9 cellular contexts compared by ENCODE assay signal in the genomic region with DNA sequence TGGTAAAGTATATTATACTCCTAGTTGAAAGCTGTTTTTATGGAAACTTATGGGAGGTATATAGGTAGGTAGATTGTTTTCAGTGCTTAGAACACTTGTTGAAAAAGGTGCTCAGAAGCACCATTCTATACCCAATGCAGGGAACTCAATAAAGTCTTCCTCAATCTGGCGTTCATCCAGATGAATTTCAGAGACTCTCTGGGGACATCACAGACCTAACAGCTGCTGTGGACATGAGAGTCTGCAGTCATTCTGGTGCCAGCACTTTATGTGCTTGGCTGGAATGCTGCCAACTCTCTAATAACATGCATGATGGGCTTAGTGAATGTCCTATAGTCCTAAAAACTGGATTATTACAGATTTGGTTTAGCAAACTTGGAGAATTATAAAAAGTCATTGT.
DNase-seq lines count a peak whose midpoint lies in the region; ATAC-seq and TF ChIP-seq lines count a peak whose summit lies in the region.
"Had no signal": no experiment of that assay in that cellular context is flagged by ENCODE, and none has a peak within 500 bp of the region (broad histone marks: within the 10 kb centered on the region; RNA-seq: fewer than 3 reads in every experiment).

No MANE protein-coding gene starts in this region.

- H3K9me3 Mint-ChIP-seq in HFFc6: 0 out of 2 replicates have a peak, but pooled peaks cover 5% of the 10 kb centered on the region

- no peak overlapping the region for H3K27ac Mint-ChIP-seq in HFFc6

- peaks cover 39% of the 10 kb centered on the region for H3K36me3 Mint-ChIP-seq in HFFc6 (ENCODE audit: low read depth)

- ATAC-seq in HG03175 (IDR thresholded peaks at IDR 0.05; ENCODE audit: unreplicated experiment): no peak
- ATAC-seq in GM19328 (IDR thresholded peaks at IDR 0.05; ENCODE audit: unreplicated experiment): no peak
- ATAC-seq: GM12878 had no signal

- TF ChIP-seq CTCF in HFFc6 (IDR thresholded peaks at IDR 0.05): no peak

- no peak overlapping the region for H3K4me3 Mint-ChIP-seq in HFFc6

- H3K27me3 Mint-ChIP-seq in HFFc6 (ENCODE audit: insufficient read depth): peaks cover 6% of the 10 kb centered on the region

- DNase-seq in Ammon's horn (ENCODE audit: low spot score): peak; percentile 21
- DNase-seq in NCI-H1105 treated with DMSO at 0.1 percent for 48 hours (lab: John Stamatoyannopoulos, UW): peak; percentile 99
- peak; percentile 95 for DNase-seq in NCI-H748 treated with DMSO at 0.1 percent for 48 hours (lab: John Stamatoyannopoulos, UW)
- peak; percentile 5 for DNase-seq in globus pallidus (ENCODE audit: low spot score)
- DNase-seq in HFFc6: no peak
- no peak for DNase-seq in CD1c-positive myeloid dendritic cell (ENCODE audit: extremely low spot score)

- no peaks in the 10 kb centered on the region for H3K4me1 Mint-ChIP-seq in HFFc6 (ENCODE audit: low read depth)

Comparison
In these comparisons a context has a peak if more than half of its experiments do, and no peak if none do; other contexts are left out.
1. DNase-seq: peak in Ammon's horn (single experiment), NCI-H1105 treated with DMSO at 0.1 percent for 48 hours (single experiment), NCI-H748 treated with DMSO at 0.1 percent for 48 hours (single experiment) and globus pallidus (single experiment); none in HFFc6 (single experiment) and CD1c-positive myeloid dendritic cell (single experiment).